20 cellular contexts compared by ENCODE assay signal in genomic region chr2:47599171-47599570, GRCh38. TPM values are rescaled to one million over a fixed set of nuclear protein-coding genes. Genes with fewer than 3 reads are reported as not detected.
"Had no signal": no experiment of that assay in that cellular context is flagged by ENCODE, and none has a peak within 500 bp of the region (broad histone marks: within the 10 kb centered on the region; RNA-seq: fewer than 3 reads in every experiment).

No MANE protein-coding gene starts in this region.

- H3K27me3 Mint-ChIP-seq: activated T-cell treated with anti-CD3 and anti-CD28 coated beads, Interleukin-2, amount 50 U/mL, for 24 hours had no signal

- H3K4me3 ChIP-seq: left lung, smooth muscle cell, tibial artery had no signal

- H3K27ac ChIP-seq: left lung, tibial artery had no signal

- H3K4me1 Mint-ChIP-seq: activated CD4-positive, alpha-beta T cell treated with anti-CD3 and anti-CD28 coated beads, Interleukin-2, amount 10 ng/mL, durations not matched to agents 24 days and 14 days; nephron progenitor cell had no signal

- H3K9me3 Mint-ChIP-seq: activated CD4-positive, alpha-beta T cell treated with anti-CD3 and anti-CD28 coated beads, Interleukin-2, amount 10 ng/mL, durations not matched to agents 24 days and 14 days; activated naive CD4-positive, alpha-beta T cell treated with anti-CD3 and anti-CD28 coated beads for 36 hours; activated T-cell treated with anti-CD3 and anti-CD28 coated beads, Interleukin-2, amount 50 U/mL, for 24 hours; activated T-helper 2 cell treated with anti-CD3 and anti-CD28 coated beads, Interferon-gamma antibody, Interleukin-2, Interleukin-4, amounts not matched to agents 10 μg/mL and 5 μg/mL and 100 μg/mL, durations not matched to agents 14 hours and 24 hours and 36 hours had no signal

- H3K4me1 ChIP-seq: left lung, tibial artery had no signal

- ATAC-seq: activated CD8-positive, alpha-beta T cell treated with anti-CD3 and anti-CD28 coated beads, Interleukin-2, amount 10 ng/mL, durations not matched to agents 7 days and 5 days; left lung; sciatic nerve; stimulated activated naive CD8-positive, alpha-beta T cell treated with anti-CD3 and anti-CD28 coated beads, Interleukin-15, Interleukin-2, amounts not matched to agents 100 U/mL and 50 U/mL, for 24 hours had no signal

- H3K4me3 Mint-ChIP-seq: activated CD4-positive, alpha-beta T cell treated with anti-CD3 and anti-CD28 coated beads, Interleukin-2, amount 10 ng/mL, durations not matched to agents 24 days and 14 days; activated CD8-positive, alpha-beta T cell treated with anti-CD3 and anti-CD28 coated beads, Interleukin-2, amount 10 ng/mL, durations not matched to agents 7 days and 5 days; activated naive CD4-positive, alpha-beta T cell treated with anti-CD3 and anti-CD28 coated beads for 36 hours; activated T-cell treated with anti-CD3 and anti-CD28 coated beads, Interleukin-2, amount 50 U/mL, for 24 hours; brain; nephron progenitor cell had no signal

- H3K27me3 ChIP-seq: left lung, tibial artery had no signal

- DNase-seq: activated CD4-positive, alpha-beta T cell treated with anti-CD3 and anti-CD28 coated beads, Interleukin-2, amount 10 ng/mL, durations not matched to agents 24 days and 14 days; activated CD8-positive, alpha-beta T cell treated with anti-CD3 and anti-CD28 coated beads, Interleukin-2, amount 10 ng/mL, durations not matched to agents 7 days and 5 days; activated naive CD4-positive, alpha-beta T cell treated with anti-CD3 and anti-CD28 coated beads for 36 hours; activated T-cell treated with anti-CD3 and anti-CD28 coated beads, Interleukin-2, amount 50 U/mL, for 24 hours; caudate nucleus; erythroblast; head of caudate nucleus; left lung; midbrain; nephron progenitor cell; nucleus accumbens; stimulated activated CD8-positive, alpha-beta memory T cell treated with anti-CD3 and anti-CD28 coated beads, Interleukin-4, amount 100 ng/mL, for 48 hours; stimulated activated naive CD8-positive, alpha-beta T cell treated with anti-CD3 and anti-CD28 coated beads, Interleukin-15, Interleukin-2, amounts not matched to agents 100 U/mL and 50 U/mL, for 24 hours; substantia nigra; tibial artery had no signal

- H3K4me2 ChIP-seq: smooth muscle cell had no signal

- H3K27ac Mint-ChIP-seq: activated CD4-positive, alpha-beta T cell treated with anti-CD3 and anti-CD28 coated beads, Interleukin-2, amount 10 ng/mL, durations not matched to agents 24 days and 14 days; activated CD8-positive, alpha-beta T cell treated with anti-CD3 and anti-CD28 coated beads, Interleukin-2, amount 10 ng/mL, durations not matched to agents 7 days and 5 days; activated naive CD4-positive, alpha-beta T cell treated with anti-CD3 and anti-CD28 coated beads for 36 hours; activated T-cell treated with anti-CD3 and anti-CD28 coated beads, Interleukin-2, amount 50 U/mL, for 24 hours; activated T-helper 2 cell treated with anti-CD3 and anti-CD28 coated beads, Interferon-gamma antibody, Interleukin-2, Interleukin-4, amounts not matched to agents 10 μg/mL and 5 μg/mL and 100 μg/mL, durations not matched to agents 14 hours and 24 hours and 36 hours; brain; nephron progenitor cell had no signal

RNA-seq across cellular contexts. Expression of gene KCNK12, which starts 28.4 kb away (rescaled TPM):
- total RNA-seq: left lung, lung microvascular endothelial cell had no signal
